23 cellular contexts compared by ENCODE assay signal in the genomic region with DNA sequence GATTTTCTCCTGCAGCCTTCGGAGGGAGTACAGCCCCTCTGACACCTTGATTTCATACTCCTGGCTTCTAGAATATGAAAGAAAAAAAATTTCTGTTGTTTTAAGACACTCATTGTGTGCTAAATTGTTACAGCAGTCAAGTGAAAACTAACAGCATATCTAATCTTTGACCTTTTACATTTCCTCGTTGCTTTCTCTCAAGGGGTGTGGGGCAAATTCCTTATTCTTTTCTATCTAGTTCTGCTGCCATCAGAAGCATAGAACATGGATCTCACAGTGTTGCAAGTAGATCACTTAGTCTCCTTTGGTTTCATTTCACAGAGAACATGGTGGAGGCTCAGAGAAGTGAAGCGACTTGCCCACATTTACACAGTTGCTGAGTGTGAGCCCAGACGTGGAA. TPM values are rescaled to one million over a fixed set of nuclear protein-coding genes. Genes with fewer than 3 reads are reported as not detected.
DNase-seq lines count a peak whose midpoint lies in the region; TF ChIP-seq lines count a peak whose summit lies in the region.
"Had no signal": no experiment of that assay in that cellular context is flagged by ENCODE, and none has a peak within 500 bp of the region (broad histone marks: within the 10 kb centered on the region; RNA-seq: fewer than 3 reads in every experiment).

No MANE protein-coding gene starts in this region.

- CTCF ChIA-PET in Caco-2 (lab: Charles Lee) = no interaction called here

- POLR2A ChIA-PET in Caco-2 (lab: Charles Lee) = no interaction called here

- no peak overlapping the region for H3K4me3 ChIP-seq in Caco-2 (ENCODE audit: low read depth, low read length)
- H3K4me3 ChIP-seq in mesenchymal stem cell (ENCODE audit: insufficient read depth in 1 of 2, low read depth in 1 of 2, low read length in 2 of 2) = no peak overlapping the region
- H3K4me3 ChIP-seq in trophoblast cell (ENCODE audit: low read depth, low read length) = no peak overlapping the region
- H3K4me3 ChIP-seq: SJSA1 had no signal

- TF ChIP-seq CTCF in Caco-2 (IDR thresholded peaks at IDR 0.05; ENCODE audit: insufficient read depth in 1 of 2, low read depth in 1 of 2, low read length in 1 of 2, severe bottlenecking in 1 of 2, unreplicated experiment in 1 of 2) (no peak), VCaP (conservative IDR thresholded peaks at IDR 0.05) (no peak)

- DNase-seq in Caco-2 = no peak
- DNase-seq in mesenchymal stem cell = no peak
- DNase-seq in trophoblast cell = no peak
- no peak for DNase-seq in NCI-H510A (lab: John Stamatoyannopoulos, UW)
- no peak for DNase-seq in activated CD4-positive, alpha-beta T cell treated with anti-CD3 and anti-CD28 coated beads for 4 hours
- no peak for DNase-seq in stimulated activated naive CD4-positive, alpha-beta T cell (lab: John Stamatoyannopoulos, UW)
- DNase-seq in cerebellum (ENCODE audit: low spot score) = no peak
- DNase-seq: C1 segment of cervical spinal cord; CD4-positive, alpha-beta memory T cell; COR-L47; GOT3; HCEC 1CT; Kasumi-1; NCI-H1092 treated with DMSO at 0.1 percent for 48 hours; NCI-H1436; NCI-H187; NCI-H2171 treated with DMSO at 0.1 percent for 48 hours; NCI-H524 treated with DMSO at 0.1 percent for 48 hours; NK-92 treated with Interleukin-12 subunit alpha and Interleukin-12 subunit beta, amount 100 ng/mL, for 24 hours; Right ventricle myocardium superior; RPMI8226 had no signal

- H3K9me3 ChIP-seq in Caco-2 = no peaks in the 10 kb centered on the region
- H3K9me3 ChIP-seq in mesenchymal stem cell (ENCODE audit: control insufficient read depth, low read length) = no peaks in the 10 kb centered on the region
- no peaks in the 10 kb centered on the region for H3K9me3 ChIP-seq in trophoblast cell (ENCODE audit: insufficient read depth, low read depth, low read length)
- H3K9me3 ChIP-seq: SJSA1 had no signal

- BruUV-seq in Caco-2 (replicated peaks; lab: Mats Ljungman, UMichigan) = no TSS peak

- H2BK120ac ChIP-seq in mesenchymal stem cell (ENCODE audit: low read depth, low read length) = peak overlapping the region; percentile 73
- peak overlapping the region; percentile 79 for H2BK120ac ChIP-seq in trophoblast cell (ENCODE audit: insufficient read depth, low read length, poor library complexity)

- no peak overlapping the region for H3K4me2 ChIP-seq in mesenchymal stem cell (ENCODE audit: low read length, poor library complexity, severe bottlenecking)
- no peak overlapping the region for H3K4me2 ChIP-seq in trophoblast cell (ENCODE audit: low read length)

- H3K4me1 Mint-ChIP-seq in Caco-2 (ENCODE audit: low read depth, unreplicated experiment) = peaks cover 66% of the 10 kb centered on the region
- H3K4me1 Mint-ChIP-seq: CD4-positive, alpha-beta memory T cell had no signal

- H2BK15ac ChIP-seq in mesenchymal stem cell (ENCODE audit: low read depth, poor library complexity, severe bottlenecking) = no peak overlapping the region

- H3K79me1 ChIP-seq in mesenchymal stem cell (replicated peaks; ENCODE audit: low read length, poor library complexity, severe bottlenecking) = no peaks in the 10 kb centered on the region
- H3K79me1 ChIP-seq in trophoblast cell (ENCODE audit: low read length) = peaks cover 9% of the 10 kb centered on the region

- H3K18ac ChIP-seq in mesenchymal stem cell (ENCODE audit: low read depth in 1 of 2, low read length in 2 of 2) = peak overlapping the region; percentile 99 to 100
- H3K18ac ChIP-seq in trophoblast cell (ENCODE audit: low read length) = peak overlapping the region; percentile 82

- peak overlapping the region; percentile 87 for H4K8ac ChIP-seq in mesenchymal stem cell (ENCODE audit: low read length)
- peak overlapping the region; percentile 66 for H4K8ac ChIP-seq in trophoblast cell (ENCODE audit: low read depth, low read length)

- intact Hi-C loops in Caco-2 (cut with micrococcal nuclease; ENCODE audit: unreplicated experiment) = loop anchor here (5.0 kb wide), 1 partner anchor 302 kb away; a partner anchor contains a TSS

- peak overlapping the region; percentile 87 for H3K27ac Mint-ChIP-seq in Caco-2 (ENCODE audit: unreplicated experiment)
- H3K27ac Mint-ChIP-seq: CD4-positive, alpha-beta memory T cell had no signal

- H3K9me3 Mint-ChIP-seq in Caco-2 (ENCODE audit: unreplicated experiment) = peaks cover 9% of the 10 kb centered on the region
- H3K9me3 Mint-ChIP-seq: CD4-positive, alpha-beta memory T cell had no signal

- no peak overlapping the region for H4K12ac ChIP-seq in trophoblast cell (ENCODE audit: low read depth, low read length)

- H4K91ac ChIP-seq in mesenchymal stem cell (ENCODE audit: low read length) (peak overlapping the region; percentile 100), trophoblast cell (ENCODE audit: low read depth, low read length) (peak overlapping the region; percentile 81)

- H3K4me1 ChIP-seq in Caco-2 = peaks cover 81% of the 10 kb centered on the region
- peaks cover 10% of the 10 kb centered on the region for H3K4me1 ChIP-seq in mesenchymal stem cell (ENCODE audit: control insufficient read depth, insufficient read depth, low read depth, low read length)
- H3K4me1 ChIP-seq in trophoblast cell (ENCODE audit: control insufficient read depth in 1 of 2, insufficient read depth in 2 of 2, low read length in 2 of 2) = peaks cover 10 to 16% of the 10 kb centered on the region in 2 experiments

- H3K4ac ChIP-seq in mesenchymal stem cell (ENCODE audit: low read depth in 1 of 2, low read length in 2 of 2) = peak overlapping the region; percentile 91 to 99
- no peak overlapping the region for H3K4ac ChIP-seq in trophoblast cell (ENCODE audit: low read depth, low read length)

- H2AFZ ChIP-seq in mesenchymal stem cell (ENCODE audit: low read depth, low read length) (no peak overlapping the region), trophoblast cell (ENCODE audit: insufficient read depth, low read length, poor library complexity) (no peak overlapping the region)

- H3K9ac ChIP-seq in mesenchymal stem cell (ENCODE audit: low read length) (no peak overlapping the region), trophoblast cell (ENCODE audit: low read length) (no peak overlapping the region)

- WGBS in mesenchymal stem cell = 72% methylated on average over 3 of the region's 4 CpGs
- no CpG with 5 or more reads among the region's 4 CpGs for WGBS in trophoblast cell (ENCODE audit: extremely low coverage, insufficient coverage, insufficient read length)

- peaks cover 7% of the 10 kb centered on the region for H3K36me3 Mint-ChIP-seq in Caco-2 (ENCODE audit: insufficient read depth, unreplicated experiment)
- H3K36me3 Mint-ChIP-seq: CD4-positive, alpha-beta memory T cell had no signal

- H3K14ac ChIP-seq in mesenchymal stem cell (ENCODE audit: low read length in 2 of 2) = peak overlapping the region in 1 of 2 experiments; percentile 97
- peak overlapping the region; percentile 73 for H3K14ac ChIP-seq in trophoblast cell (ENCODE audit: low read length)

- no peak overlapping the region for H2BK5ac ChIP-seq in mesenchymal stem cell (ENCODE audit: low read depth, low read length, poor library complexity, severe bottlenecking)
- H2BK5ac ChIP-seq in trophoblast cell (ENCODE audit: low read depth, low read length, poor library complexity) = peak overlapping the region; percentile 48

- H3K36me3 ChIP-seq in Caco-2 (ENCODE audit: control insufficient read depth, insufficient read depth, low read length) (no peaks in the 10 kb centered on the region), mesenchymal stem cell (ENCODE audit: control insufficient read depth in 1 of 2, insufficient read depth in 2 of 2, low read depth in 1 of 2, low read length in 2 of 2) (no peaks in the 10 kb centered on the region), trophoblast cell (ENCODE audit: control insufficient read depth in 1 of 2, insufficient read depth in 2 of 2, low read length in 2 of 2) (no peaks in the 10 kb centered on the region)
- H3K36me3 ChIP-seq: SJSA1 had no signal

- H2BK12ac ChIP-seq in mesenchymal stem cell (ENCODE audit: low read length in 2 of 2) (peak overlapping the region; percentile 99), trophoblast cell (ENCODE audit: low read length) (peak overlapping the region; percentile 95)

- peak overlapping the region; percentile 69 for H2AK5ac ChIP-seq in mesenchymal stem cell (ENCODE audit: low read length, severe bottlenecking)
- no peak overlapping the region for H2AK5ac ChIP-seq in trophoblast cell (ENCODE audit: low read length)

- no peak overlapping the region for H3K4me3 Mint-ChIP-seq in Caco-2 (ENCODE audit: unreplicated experiment)
- H3K4me3 Mint-ChIP-seq: CD4-positive, alpha-beta memory T cell had no signal

- no peaks in the 10 kb centered on the region for H3K79me2 ChIP-seq in trophoblast cell (ENCODE audit: control insufficient read depth, insufficient read depth, low read length, poor library complexity)

- H3K23ac ChIP-seq in mesenchymal stem cell (ENCODE audit: low read length in 2 of 2) (peak overlapping the region in 1 of 2 experiments; percentile 72), trophoblast cell (ENCODE audit: low read length) (peak overlapping the region; percentile 98)

- no peaks in the 10 kb centered on the region for H3K27me3 Mint-ChIP-seq in Caco-2 (ENCODE audit: insufficient read depth, unreplicated experiment)

- H3K27ac ChIP-seq in VCaP = peak overlapping the region; percentile 86; the same call in 1 of the 2 replicates
- H3K27ac ChIP-seq in mesenchymal stem cell (ENCODE audit: low read length, poor library complexity, severe bottlenecking) = no peak overlapping the region
- H3K27ac ChIP-seq in trophoblast cell (ENCODE audit: low read depth, low read length) = no peak overlapping the region
- H3K27ac ChIP-seq: SJSA1 had no signal

- H3K27me3 ChIP-seq in Caco-2 (replicated peaks; ENCODE audit: control insufficient read depth, insufficient read depth, low read length) = no peaks in the 10 kb centered on the region
- no peaks in the 10 kb centered on the region for H3K27me3 ChIP-seq in mesenchymal stem cell (ENCODE audit: control insufficient read depth in 1 of 2, insufficient read depth in 1 of 2, low read length in 2 of 2)
- no peaks in the 10 kb centered on the region for H3K27me3 ChIP-seq in trophoblast cell (ENCODE audit: insufficient read depth, low read length)
- H3K27me3 ChIP-seq: SJSA1 had no signal

RNA-seq across cellular contexts. Expression of a gene that starts 28.6 kb away (rescaled TPM):
- total RNA-seq in Caco-2 (2022) (38.6 and 39.0 TPM in 2 replicates), cerebellum (57.8 TPM)
- polyA plus RNA-seq in mesenchymal stem cell (2013, experiment 1 of 2) = 126 TPM
- 132 TPM for polyA plus RNA-seq in mesenchymal stem cell (2013, experiment 2 of 2)
- 52.1 and 57.7 TPM in 2 replicates for polyA plus RNA-seq in trophoblast cell (2013)
